ENCODE assay signal across 1 cellular context in the genomic region with DNA sequence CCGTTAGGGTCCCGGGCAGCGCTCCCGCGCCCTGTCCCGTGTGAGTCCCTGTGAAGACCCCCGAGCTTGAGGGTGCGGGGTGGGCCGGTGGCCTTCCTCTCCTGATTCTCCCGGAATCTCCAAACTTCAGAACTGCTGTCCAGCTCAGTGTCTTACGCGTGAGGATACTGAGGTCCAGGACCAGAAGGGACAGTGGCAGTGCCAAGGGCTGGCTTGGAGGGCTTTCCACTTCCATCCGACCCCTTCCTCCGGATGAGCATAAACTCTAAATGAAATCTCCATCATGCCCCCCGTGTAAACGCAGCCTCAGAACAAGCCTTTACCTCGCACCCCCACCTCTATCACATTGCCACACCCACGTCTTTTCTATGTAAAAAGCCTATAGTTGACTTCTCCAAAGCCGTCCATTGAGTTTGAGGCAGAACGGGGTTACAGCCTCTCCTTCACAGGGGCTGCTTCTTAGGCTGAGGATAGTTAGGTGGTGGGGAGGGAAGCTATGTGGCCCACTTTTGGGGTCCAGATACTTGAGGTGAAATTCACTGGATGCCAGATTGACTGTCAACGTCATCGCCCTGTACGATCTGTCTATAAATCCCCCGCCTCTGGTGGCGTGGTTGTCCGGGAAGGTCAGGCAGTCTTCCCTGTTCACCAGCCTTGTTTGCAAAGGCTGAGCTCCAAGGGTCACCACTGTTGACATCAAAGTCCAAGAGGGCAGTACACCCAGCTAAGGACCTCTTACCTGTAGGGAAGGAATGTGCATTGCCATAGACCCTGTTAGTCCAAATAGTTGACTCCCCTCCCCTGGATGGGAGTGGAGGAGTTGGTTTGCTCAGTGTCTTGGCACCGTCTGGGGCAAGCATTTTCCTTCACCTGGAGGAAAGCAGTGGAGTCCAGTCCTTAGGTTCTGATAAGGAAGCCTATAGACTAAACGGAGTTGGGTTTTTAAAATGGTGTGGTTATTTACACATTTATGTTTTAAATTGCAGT.
TF ChIP-seq lines count a peak whose summit lies in the region.

No MANE protein-coding gene starts in this region.

TF ChIP-seq in HepG2, 621 proteins besides CTCF, POLR2A, EP300 and RAD21 (continued from another document and continues in another):
- TF ChIP-seq, protein P1, sequence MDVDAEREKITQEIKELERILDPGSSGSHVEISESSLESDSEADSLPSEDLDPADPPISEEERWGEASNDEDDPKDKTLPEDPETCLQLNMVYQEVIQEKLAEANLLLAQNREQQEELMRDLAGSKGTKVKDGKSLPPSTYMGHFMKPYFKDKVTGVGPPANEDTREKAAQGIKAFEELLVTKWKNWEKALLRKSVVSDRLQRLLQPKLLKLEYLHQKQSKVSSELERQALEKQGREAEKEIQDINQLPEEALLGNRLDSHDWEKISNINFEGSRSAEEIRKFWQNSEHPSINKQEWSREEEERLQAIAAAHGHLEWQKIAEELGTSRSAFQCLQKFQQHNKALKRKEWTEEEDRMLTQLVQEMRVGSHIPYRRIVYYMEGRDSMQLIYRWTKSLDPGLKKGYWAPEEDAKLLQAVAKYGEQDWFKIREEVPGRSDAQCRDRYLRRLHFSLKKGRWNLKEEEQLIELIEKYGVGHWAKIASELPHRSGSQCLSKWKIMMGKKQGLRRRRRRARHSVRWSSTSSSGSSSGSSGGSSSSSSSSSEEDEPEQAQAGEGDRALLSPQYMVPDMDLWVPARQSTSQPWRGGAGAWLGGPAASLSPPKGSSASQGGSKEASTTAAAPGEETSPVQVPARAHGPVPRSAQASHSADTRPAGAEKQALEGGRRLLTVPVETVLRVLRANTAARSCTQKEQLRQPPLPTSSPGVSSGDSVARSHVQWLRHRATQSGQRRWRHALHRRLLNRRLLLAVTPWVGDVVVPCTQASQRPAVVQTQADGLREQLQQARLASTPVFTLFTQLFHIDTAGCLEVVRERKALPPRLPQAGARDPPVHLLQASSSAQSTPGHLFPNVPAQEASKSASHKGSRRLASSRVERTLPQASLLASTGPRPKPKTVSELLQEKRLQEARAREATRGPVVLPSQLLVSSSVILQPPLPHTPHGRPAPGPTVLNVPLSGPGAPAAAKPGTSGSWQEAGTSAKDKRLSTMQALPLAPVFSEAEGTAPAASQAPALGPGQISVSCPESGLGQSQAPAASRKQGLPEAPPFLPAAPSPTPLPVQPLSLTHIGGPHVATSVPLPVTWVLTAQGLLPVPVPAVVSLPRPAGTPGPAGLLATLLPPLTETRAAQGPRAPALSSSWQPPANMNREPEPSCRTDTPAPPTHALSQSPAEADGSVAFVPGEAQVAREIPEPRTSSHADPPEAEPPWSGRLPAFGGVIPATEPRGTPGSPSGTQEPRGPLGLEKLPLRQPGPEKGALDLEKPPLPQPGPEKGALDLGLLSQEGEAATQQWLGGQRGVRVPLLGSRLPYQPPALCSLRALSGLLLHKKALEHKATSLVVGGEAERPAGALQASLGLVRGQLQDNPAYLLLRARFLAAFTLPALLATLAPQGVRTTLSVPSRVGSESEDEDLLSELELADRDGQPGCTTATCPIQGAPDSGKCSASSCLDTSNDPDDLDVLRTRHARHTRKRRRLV (CRISPR knock-in tag; IDR thresholded peaks at IDR 0.05): 0 out of 2 replicates have a peak, but pooled peaks have one; percentile 27
- 0 out of 2 replicates have a peak, but pooled peaks have one; percentile 19 for TF ChIP-seq ZNF567 (CRISPR knock-in tag; IDR thresholded peaks at IDR 0.05; ENCODE audit: borderline replicate concordance)
- TF ChIP-seq SPEN (CRISPR knock-in tag; IDR thresholded peaks at IDR 0.05; ENCODE audit: low read depth): peak; percentile 44; the same call in 1 of the 2 replicates
- no peak for TF ChIP-seq ZNF678 (CRISPR knock-in tag; IDR thresholded peaks at IDR 0.05)
- peak; percentile 98 for TF ChIP-seq HNF4A (CRISPR knock-in tag; IDR thresholded peaks at IDR 0.05)
- peak; percentile 36; the same call in 1 of the 2 replicates for TF ChIP-seq MTA1 (CRISPR knock-in tag; IDR thresholded peaks at IDR 0.05; ENCODE audit: borderline replicate concordance)
- TF ChIP-seq SIX4 (CRISPR knock-in tag; IDR thresholded peaks at IDR 0.05): peak; percentile 36; the same call in 1 of the 2 replicates
- no peak for TF ChIP-seq NFYC (CRISPR knock-in tag; IDR thresholded peaks at IDR 0.05)
- peak; percentile 45; the same call in 1 of the 2 replicates for TF ChIP-seq ZNF501 (CRISPR knock-in tag; IDR thresholded peaks at IDR 0.05)
- TF ChIP-seq, protein P2, sequence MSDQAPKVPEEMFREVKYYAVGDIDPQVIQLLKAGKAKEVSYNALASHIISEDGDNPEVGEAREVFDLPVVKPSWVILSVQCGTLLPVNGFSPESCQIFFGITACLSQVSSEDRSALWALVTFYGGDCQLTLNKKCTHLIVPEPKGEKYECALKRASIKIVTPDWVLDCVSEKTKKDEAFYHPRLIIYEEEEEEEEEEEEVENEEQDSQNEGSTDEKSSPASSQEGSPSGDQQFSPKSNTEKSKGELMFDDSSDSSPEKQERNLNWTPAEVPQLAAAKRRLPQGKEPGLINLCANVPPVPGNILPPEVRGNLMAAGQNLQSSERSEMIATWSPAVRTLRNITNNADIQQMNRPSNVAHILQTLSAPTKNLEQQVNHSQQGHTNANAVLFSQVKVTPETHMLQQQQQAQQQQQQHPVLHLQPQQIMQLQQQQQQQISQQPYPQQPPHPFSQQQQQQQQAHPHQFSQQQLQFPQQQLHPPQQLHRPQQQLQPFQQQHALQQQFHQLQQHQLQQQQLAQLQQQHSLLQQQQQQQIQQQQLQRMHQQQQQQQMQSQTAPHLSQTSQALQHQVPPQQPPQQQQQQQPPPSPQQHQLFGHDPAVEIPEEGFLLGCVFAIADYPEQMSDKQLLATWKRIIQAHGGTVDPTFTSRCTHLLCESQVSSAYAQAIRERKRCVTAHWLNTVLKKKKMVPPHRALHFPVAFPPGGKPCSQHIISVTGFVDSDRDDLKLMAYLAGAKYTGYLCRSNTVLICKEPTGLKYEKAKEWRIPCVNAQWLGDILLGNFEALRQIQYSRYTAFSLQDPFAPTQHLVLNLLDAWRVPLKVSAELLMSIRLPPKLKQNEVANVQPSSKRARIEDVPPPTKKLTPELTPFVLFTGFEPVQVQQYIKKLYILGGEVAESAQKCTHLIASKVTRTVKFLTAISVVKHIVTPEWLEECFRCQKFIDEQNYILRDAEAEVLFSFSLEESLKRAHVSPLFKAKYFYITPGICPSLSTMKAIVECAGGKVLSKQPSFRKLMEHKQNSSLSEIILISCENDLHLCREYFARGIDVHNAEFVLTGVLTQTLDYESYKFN (CRISPR knock-in tag; conservative IDR thresholded peaks at IDR 0.05): peak; percentile 69
- TF ChIP-seq, protein P3, sequence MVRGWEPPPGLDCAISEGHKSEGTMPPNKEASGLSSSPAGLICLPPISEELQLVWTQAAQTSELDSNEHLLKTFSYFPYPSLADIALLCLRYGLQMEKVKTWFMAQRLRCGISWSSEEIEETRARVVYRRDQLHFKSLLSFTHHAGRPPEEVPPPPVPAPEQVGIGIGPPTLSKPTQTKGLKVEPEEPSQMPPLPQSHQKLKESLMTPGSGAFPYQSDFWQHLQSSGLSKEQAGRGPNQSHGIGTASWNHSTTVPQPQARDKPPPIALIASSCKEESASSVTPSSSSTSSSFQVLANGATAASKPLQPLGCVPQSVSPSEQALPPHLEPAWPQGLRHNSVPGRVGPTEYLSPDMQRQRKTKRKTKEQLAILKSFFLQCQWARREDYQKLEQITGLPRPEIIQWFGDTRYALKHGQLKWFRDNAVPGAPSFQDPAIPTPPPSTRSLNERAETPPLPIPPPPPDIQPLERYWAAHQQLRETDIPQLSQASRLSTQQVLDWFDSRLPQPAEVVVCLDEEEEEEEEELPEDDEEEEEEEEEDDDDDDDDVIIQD (CRISPR knock-in tag; IDR thresholded peaks at IDR 0.05; ENCODE audit: low read depth): peak; percentile 59; the same call in 1 of the 2 replicates
- TF ChIP-seq, protein P4, sequence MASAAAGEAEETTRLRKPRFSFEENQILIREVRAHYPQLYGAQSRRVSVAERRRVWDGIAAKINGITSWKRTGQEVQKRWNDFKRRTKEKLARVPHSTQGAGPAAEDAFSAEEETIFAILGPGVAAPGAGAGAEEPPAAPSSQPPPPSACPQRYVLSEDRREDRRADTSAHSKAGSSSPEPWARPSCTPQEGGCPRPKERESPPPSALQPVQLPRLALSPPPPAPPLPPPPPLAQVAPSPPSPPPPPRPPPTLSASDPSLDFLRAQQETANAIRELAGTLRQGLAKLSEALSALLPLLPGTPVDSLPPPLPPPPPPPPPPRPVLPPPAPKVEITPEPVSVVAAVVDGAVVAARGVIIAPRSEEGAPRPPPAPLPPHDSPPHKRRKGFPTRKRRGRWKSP (CRISPR knock-in tag; IDR thresholded peaks at IDR 0.05): peak; percentile 20; the same call in 1 of the 2 replicates
- TF ChIP-seq ZBTB7B (CRISPR knock-in tag; IDR thresholded peaks at IDR 0.05): 0 out of 2 replicates have a peak, but pooled peaks have one; percentile 26
- TF ChIP-seq GATAD2A (CRISPR knock-in tag; IDR thresholded peaks at IDR 0.05): peak; percentile 82
- peak; percentile 89 for TF ChIP-seq TEAD3 (CRISPR knock-in tag; optimal IDR thresholded peaks at IDR 0.05; ENCODE audit: borderline replicate concordance)
- TF ChIP-seq NCOR1 (IDR thresholded peaks at IDR 0.05; ENCODE audit: borderline replicate concordance, low read length): peak; percentile 89
- no peak for TF ChIP-seq AKAP8 (CRISPR knock-in tag; IDR thresholded peaks at IDR 0.05)
- TF ChIP-seq, protein P5, sequence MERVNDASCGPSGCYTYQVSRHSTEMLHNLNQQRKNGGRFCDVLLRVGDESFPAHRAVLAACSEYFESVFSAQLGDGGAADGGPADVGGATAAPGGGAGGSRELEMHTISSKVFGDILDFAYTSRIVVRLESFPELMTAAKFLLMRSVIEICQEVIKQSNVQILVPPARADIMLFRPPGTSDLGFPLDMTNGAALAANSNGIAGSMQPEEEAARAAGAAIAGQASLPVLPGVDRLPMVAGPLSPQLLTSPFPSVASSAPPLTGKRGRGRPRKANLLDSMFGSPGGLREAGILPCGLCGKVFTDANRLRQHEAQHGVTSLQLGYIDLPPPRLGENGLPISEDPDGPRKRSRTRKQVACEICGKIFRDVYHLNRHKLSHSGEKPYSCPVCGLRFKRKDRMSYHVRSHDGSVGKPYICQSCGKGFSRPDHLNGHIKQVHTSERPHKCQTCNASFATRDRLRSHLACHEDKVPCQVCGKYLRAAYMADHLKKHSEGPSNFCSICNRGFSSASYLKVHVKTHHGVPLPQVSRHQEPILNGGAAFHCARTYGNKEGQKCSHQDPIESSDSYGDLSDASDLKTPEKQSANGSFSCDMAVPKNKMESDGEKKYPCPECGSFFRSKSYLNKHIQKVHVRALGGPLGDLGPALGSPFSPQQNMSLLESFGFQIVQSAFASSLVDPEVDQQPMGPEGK (CRISPR knock-in tag; IDR thresholded peaks at IDR 0.05): no peak
- TF ChIP-seq, protein P6, sequence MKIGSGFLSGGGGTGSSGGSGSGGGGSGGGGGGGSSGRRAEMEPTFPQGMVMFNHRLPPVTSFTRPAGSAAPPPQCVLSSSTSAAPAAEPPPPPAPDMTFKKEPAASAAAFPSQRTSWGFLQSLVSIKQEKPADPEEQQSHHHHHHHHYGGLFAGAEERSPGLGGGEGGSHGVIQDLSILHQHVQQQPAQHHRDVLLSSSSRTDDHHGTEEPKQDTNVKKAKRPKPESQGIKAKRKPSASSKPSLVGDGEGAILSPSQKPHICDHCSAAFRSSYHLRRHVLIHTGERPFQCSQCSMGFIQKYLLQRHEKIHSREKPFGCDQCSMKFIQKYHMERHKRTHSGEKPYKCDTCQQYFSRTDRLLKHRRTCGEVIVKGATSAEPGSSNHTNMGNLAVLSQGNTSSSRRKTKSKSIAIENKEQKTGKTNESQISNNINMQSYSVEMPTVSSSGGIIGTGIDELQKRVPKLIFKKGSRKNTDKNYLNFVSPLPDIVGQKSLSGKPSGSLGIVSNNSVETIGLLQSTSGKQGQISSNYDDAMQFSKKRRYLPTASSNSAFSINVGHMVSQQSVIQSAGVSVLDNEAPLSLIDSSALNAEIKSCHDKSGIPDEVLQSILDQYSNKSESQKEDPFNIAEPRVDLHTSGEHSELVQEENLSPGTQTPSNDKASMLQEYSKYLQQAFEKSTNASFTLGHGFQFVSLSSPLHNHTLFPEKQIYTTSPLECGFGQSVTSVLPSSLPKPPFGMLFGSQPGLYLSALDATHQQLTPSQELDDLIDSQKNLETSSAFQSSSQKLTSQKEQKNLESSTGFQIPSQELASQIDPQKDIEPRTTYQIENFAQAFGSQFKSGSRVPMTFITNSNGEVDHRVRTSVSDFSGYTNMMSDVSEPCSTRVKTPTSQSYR (CRISPR knock-in tag; IDR thresholded peaks at IDR 0.05; ENCODE audit: borderline replicate concordance): peak; percentile 31; the same call in 1 of the 2 replicates
- 0 out of 2 replicates have a peak, but pooled peaks have one; percentile 26 for TF ChIP-seq KDM2A (CRISPR knock-in tag; IDR thresholded peaks at IDR 0.05; ENCODE audit: borderline replicate concordance, low read depth)
- TF ChIP-seq RARA (CRISPR knock-in tag; IDR thresholded peaks at IDR 0.05): peak; percentile 84
- TF ChIP-seq KLF16 (CRISPR knock-in tag; IDR thresholded peaks at IDR 0.05): 0 out of 4 replicates have a peak, but pooled peaks of 1 of the 2 experiments have one; percentile 10
- TF ChIP-seq NKX3-1 (CRISPR knock-in tag; IDR thresholded peaks at IDR 0.05): 0 out of 2 replicates have a peak, but pooled peaks have one; percentile 20
- 0 out of 2 replicates have a peak, but pooled peaks have one; percentile 22 for TF ChIP-seq ZNF788 (CRISPR knock-in tag; IDR thresholded peaks at IDR 0.05; ENCODE audit: borderline replicate concordance)
- TF ChIP-seq PHF8 (CRISPR knock-in tag; IDR thresholded peaks at IDR 0.05): peak; percentile 11
- no peak for TF ChIP-seq KLF15 (CRISPR knock-in tag; IDR thresholded peaks at IDR 0.05; ENCODE audit: borderline replicate concordance)
- TF ChIP-seq PLRG1 (conservative IDR thresholded peaks at IDR 0.05): no peak
- no peak for TF ChIP-seq ZNF337 (CRISPR knock-in tag; IDR thresholded peaks at IDR 0.05; ENCODE audit: borderline replicate concordance, low read depth)
- TF ChIP-seq ZNF430 (CRISPR knock-in tag; IDR thresholded peaks at IDR 0.05): no peak
- 0 out of 2 replicates have a peak, but pooled peaks have one; percentile 59 for TF ChIP-seq ZNF296 (CRISPR knock-in tag; conservative IDR thresholded peaks at IDR 0.05)
- peak; percentile 81 for TF ChIP-seq HDAC2 (CRISPR knock-in tag; IDR thresholded peaks at IDR 0.05)
- TF ChIP-seq FOXP1 (IDR thresholded peaks at IDR 0.05): no peak
- peak; percentile 65; the same call in 1 of the 2 replicates for TF ChIP-seq FOXP1 (CRISPR knock-in tag; IDR thresholded peaks at IDR 0.05)
- peak; percentile 8; the same call in 1 of the 2 replicates for TF ChIP-seq ZNF292 (CRISPR knock-in tag; IDR thresholded peaks at IDR 0.05; ENCODE audit: borderline replicate concordance, low read depth)
- peak; percentile 55; the same call in 1 of the 2 replicates for TF ChIP-seq MED1 (CRISPR knock-in tag; IDR thresholded peaks at IDR 0.05)
- peak; percentile 54; the same call in 1 of the 2 replicates for TF ChIP-seq KDM6A (CRISPR knock-in tag; IDR thresholded peaks at IDR 0.05; ENCODE audit: low read depth)
- TF ChIP-seq, protein P7, sequence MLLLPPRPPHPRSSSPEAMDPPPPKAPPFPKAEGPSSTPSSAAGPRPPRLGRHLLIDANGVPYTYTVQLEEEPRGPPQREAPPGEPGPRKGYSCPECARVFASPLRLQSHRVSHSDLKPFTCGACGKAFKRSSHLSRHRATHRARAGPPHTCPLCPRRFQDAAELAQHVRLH (CRISPR knock-in tag; IDR thresholded peaks at IDR 0.05; ENCODE audit: borderline replicate concordance, low read depth): 0 out of 2 replicates have a peak, but pooled peaks have one; percentile 56
